ENCODE assay signal across 1 cellular context in genomic region chr1:167221804-167222610, GRCh38.
TF ChIP-seq lines count a peak whose summit lies in the region.

No MANE protein-coding gene starts in this region.

TF ChIP-seq in HepG2, 621 proteins besides CTCF, POLR2A, EP300 and RAD21 (continued from another document and continues in another):
- TF ChIP-seq ZGPAT (CRISPR knock-in tag; IDR thresholded peaks at IDR 0.05): peak; percentile 58; the same call in 1 of the 2 replicates
- 0 out of 4 replicates have a peak, but pooled peaks of 1 of the 2 experiments have one; percentile 33 for TF ChIP-seq KLF16 (CRISPR knock-in tag; IDR thresholded peaks at IDR 0.05)
- TF ChIP-seq NFKB2 (CRISPR knock-in tag; IDR thresholded peaks at IDR 0.05; ENCODE audit: borderline replicate concordance): peak; percentile 53; the same call in 1 of the 2 replicates
- TF ChIP-seq GABPA (IDR thresholded peaks at IDR 0.05; ENCODE audit: low read depth, low read length): no peak
- no peak for TF ChIP-seq GABPA (CRISPR knock-in tag; IDR thresholded peaks at IDR 0.05; ENCODE audit: low read depth)
- TF ChIP-seq BRD4 (CRISPR knock-in tag; IDR thresholded peaks at IDR 0.05): no peak
- peak; percentile 35 for TF ChIP-seq HNRNPLL (IDR thresholded peaks at IDR 0.05; ENCODE audit: low read depth, low read length, poor library complexity, severe bottlenecking)
- TF ChIP-seq ZNF737 (CRISPR knock-in tag; IDR thresholded peaks at IDR 0.05; ENCODE audit: borderline replicate concordance): no peak
- TF ChIP-seq ZNF746 (CRISPR knock-in tag; IDR thresholded peaks at IDR 0.05): 0 out of 2 replicates have a peak, but pooled peaks have one; percentile 35
- TF ChIP-seq FOXK1 (CRISPR knock-in tag; IDR thresholded peaks at IDR 0.05; ENCODE audit: borderline replicate concordance, low read depth): peak; percentile 95
- no peak for TF ChIP-seq ZNF605 (CRISPR knock-in tag; IDR thresholded peaks at IDR 0.05)
- no peak for TF ChIP-seq ZNF17 (CRISPR knock-in tag; IDR thresholded peaks at IDR 0.05)
- no peak for TF ChIP-seq KAT2B (IDR thresholded peaks at IDR 0.05; ENCODE audit: borderline replicate concordance, low read depth, low read length)
- TF ChIP-seq IRF2 (CRISPR knock-in tag; IDR thresholded peaks at IDR 0.05): 0 out of 2 replicates have a peak, but pooled peaks have one; percentile 19
- TF ChIP-seq ZFP1 (CRISPR knock-in tag; IDR thresholded peaks at IDR 0.05): no peak
- peak; percentile 74 for TF ChIP-seq RBFOX2 (IDR thresholded peaks at IDR 0.05; ENCODE audit: low read depth, low read length)
- TF ChIP-seq ZNF619 (CRISPR knock-in tag; IDR thresholded peaks at IDR 0.05): no peak
- TF ChIP-seq ZBTB10 (CRISPR knock-in tag; IDR thresholded peaks at IDR 0.05; ENCODE audit: borderline replicate concordance): 0 out of 2 replicates have a peak, but pooled peaks have one; percentile 12
- TF ChIP-seq SKI (IDR thresholded peaks at IDR 0.05; ENCODE audit: partially characterized antibody): no peak
- 0 out of 2 replicates have a peak, but pooled peaks have one; percentile 72 for TF ChIP-seq AKAP8 (CRISPR knock-in tag; IDR thresholded peaks at IDR 0.05)
- TF ChIP-seq GPBP1L1 (CRISPR knock-in tag; IDR thresholded peaks at IDR 0.05): no peak
- TF ChIP-seq ZNF768 (CRISPR knock-in tag; IDR thresholded peaks at IDR 0.05): peak; percentile 15; the same call in 1 of the 2 replicates
- no peak for TF ChIP-seq ZMAT3 (CRISPR knock-in tag; conservative IDR thresholded peaks at IDR 0.05)
- peak; percentile 29; the same call in 1 of the 2 replicates for TF ChIP-seq KDM2A (CRISPR knock-in tag; IDR thresholded peaks at IDR 0.05; ENCODE audit: borderline replicate concordance, low read depth)
- TF ChIP-seq CHCHD3 (CRISPR knock-in tag; IDR thresholded peaks at IDR 0.05): no peak
- no peak; the same call in 1 of the 2 replicates for TF ChIP-seq ZSCAN20 (CRISPR knock-in tag; IDR thresholded peaks at IDR 0.05; ENCODE audit: borderline replicate concordance)
- TF ChIP-seq HDAC2 (CRISPR knock-in tag; IDR thresholded peaks at IDR 0.05): no peak
- no peak for TF ChIP-seq ZBTB4 (CRISPR knock-in tag; IDR thresholded peaks at IDR 0.05; ENCODE audit: borderline replicate concordance)
- TF ChIP-seq NCOA2 (CRISPR knock-in tag; IDR thresholded peaks at IDR 0.05): no peak
- TF ChIP-seq TBL1XR1 (IDR thresholded peaks at IDR 0.05; ENCODE audit: borderline replicate concordance, low read length, partially characterized antibody): no peak
- TF ChIP-seq GMEB1 (CRISPR knock-in tag; IDR thresholded peaks at IDR 0.05; ENCODE audit: borderline replicate concordance): no peak
- TF ChIP-seq SAP130 (CRISPR knock-in tag; IDR thresholded peaks at IDR 0.05; ENCODE audit: low read depth): peak; percentile 80
- peak; percentile 69; the same call in 1 of the 2 replicates for TF ChIP-seq ARID4A (CRISPR knock-in tag; IDR thresholded peaks at IDR 0.05; ENCODE audit: borderline replicate concordance)
- TF ChIP-seq TSC22D2 (CRISPR knock-in tag; IDR thresholded peaks at IDR 0.05; ENCODE audit: borderline replicate concordance): no peak
- TF ChIP-seq ZNF724P (CRISPR knock-in tag; IDR thresholded peaks at IDR 0.05; ENCODE audit: borderline replicate concordance): no peak
- TF ChIP-seq ZNF276 (CRISPR knock-in tag; IDR thresholded peaks at IDR 0.05; ENCODE audit: low read depth): peak; percentile 49; the same call in 1 of the 2 replicates
- peak; percentile 52; the same call in 1 of the 2 replicates for TF ChIP-seq ZNF609 (CRISPR knock-in tag; IDR thresholded peaks at IDR 0.05; ENCODE audit: borderline replicate concordance)
